27 cellular contexts compared by ENCODE assay signal in the genomic region with DNA sequence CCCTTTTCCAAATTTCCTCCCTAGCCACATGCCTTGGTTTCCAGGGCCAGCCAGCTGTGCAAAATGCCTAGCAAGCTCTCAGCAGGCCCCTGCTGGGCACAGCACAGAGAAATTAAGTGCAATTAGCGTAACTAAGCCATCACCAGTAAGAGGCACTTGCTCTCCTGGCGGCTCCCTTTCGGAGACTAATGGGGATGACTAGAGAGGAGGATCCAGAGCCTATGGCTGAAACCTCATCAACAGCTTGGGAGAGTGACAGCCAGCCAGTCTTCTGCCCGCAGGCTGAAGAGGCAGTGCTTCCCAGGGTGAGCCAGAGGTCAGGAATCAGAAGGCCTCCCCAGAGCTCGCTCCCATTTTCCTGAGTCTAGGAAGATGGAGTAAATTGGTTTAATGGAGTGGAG.
DNase-seq lines count a peak whose midpoint lies in the region; ATAC-seq lines count a peak whose summit lies in the region.
"Had no signal": no experiment of that assay in that cellular context is flagged by ENCODE, and none has a peak within 500 bp of the region (broad histone marks: within the 10 kb centered on the region; RNA-seq: fewer than 3 reads in every experiment).

No MANE protein-coding gene starts in this region.

- no peaks in the 10 kb centered on the region for H3K79me2 ChIP-seq in mesendoderm (ENCODE audit: control insufficient read depth, insufficient read depth, low read length)

- no peak overlapping the region for H4K8ac ChIP-seq in mesendoderm (ENCODE audit: low read depth, low read length)

- no peak overlapping the region for H3K4me2 ChIP-seq in mesendoderm (ENCODE audit: low read length)

- H3K27ac ChIP-seq in mesendoderm (ENCODE audit: low read depth, low read length), result no peak overlapping the region
- H3K27ac ChIP-seq: skin epidermis, testis had no signal

- H3K23ac ChIP-seq in mesendoderm (ENCODE audit: low read length), result no peak overlapping the region

- H3K9me3 Mint-ChIP-seq in stimulated activated memory B cell treated with anti-CD40 and anti-IgM and Interleukin-4, amounts not matched to agents 10 μg/mL and 1 μg/mL and 100 μg/mL, for 72 hours, result no peaks in the 10 kb centered on the region
- H3K9me3 Mint-ChIP-seq: CD8-positive, alpha-beta T cell; central memory CD8-positive, alpha-beta T cell; IgD-negative memory B cell; memory B cell; stimulated activated naive B cell treated with anti-CD40 and anti-IgM and Interleukin-4, amounts not matched to agents 10 μg/mL and 1 μg/mL and 100 μg/mL, for 72 hours; T-helper 1 cell treated with Interleukin-12 subunit alpha and Interleukin-12 subunit beta and Interleukin-4 antibody, amounts not matched to agents 30 μg/mL and 1 μg/mL, for 36 hours had no signal

- no peak overlapping the region for H2BK15ac ChIP-seq in mesendoderm (replicated peaks; ENCODE audit: low read depth)

- H3K27ac Mint-ChIP-seq in stimulated activated memory B cell treated with anti-CD40 and anti-IgM and Interleukin-4, amounts not matched to agents 10 μg/mL and 1 μg/mL and 100 μg/mL, for 72 hours, result no peak overlapping the region
- H3K27ac Mint-ChIP-seq: activated CD8-positive, alpha-beta T cell treated with anti-CD3 and anti-CD28 coated beads, Interleukin-2, amount 10 ng/mL, durations not matched to agents 7 days and 5 days; CD8-positive, alpha-beta T cell; IgD-negative memory B cell; memory B cell; stimulated activated naive B cell treated with anti-CD40 and anti-IgM and Interleukin-4, amounts not matched to agents 10 μg/mL and 1 μg/mL and 100 μg/mL, for 72 hours; T-helper 1 cell treated with Interleukin-12 subunit alpha and Interleukin-12 subunit beta and Interleukin-4 antibody, amounts not matched to agents 30 μg/mL and 1 μg/mL, for 36 hours had no signal

- no peak overlapping the region for H3K9ac ChIP-seq in mesendoderm (ENCODE audit: low read length)

- no peaks in the 10 kb centered on the region for H3K4me1 ChIP-seq in mesendoderm (ENCODE audit: control insufficient read depth, low read depth, low read length)
- H3K4me1 ChIP-seq: testis had no signal

- H4K5ac ChIP-seq in mesendoderm (ENCODE audit: low read length), result no peak overlapping the region

- peaks cover 9% of the 10 kb centered on the region for H3K27me3 Mint-ChIP-seq in stimulated activated memory B cell treated with anti-CD40 and anti-IgM and Interleukin-4, amounts not matched to agents 10 μg/mL and 1 μg/mL and 100 μg/mL, for 72 hours

- no peak overlapping the region for H3K4ac ChIP-seq in mesendoderm (ENCODE audit: low read depth, low read length)

- no peak for ATAC-seq in HG03175 (IDR thresholded peaks at IDR 0.05; ENCODE audit: unreplicated experiment)
- ATAC-seq in stimulated activated memory B cell treated with anti-CD40 and anti-IgM and Interleukin-4, amounts not matched to agents 10 μg/mL and 1 μg/mL and 100 μg/mL, for 72 hours, result no peak
- ATAC-seq: activated CD8-positive, alpha-beta T cell treated with anti-CD3 and anti-CD28 coated beads, Interleukin-2, amount 10 ng/mL, durations not matched to agents 7 days and 5 days; CD8-positive, alpha-beta T cell; stimulated activated naive B cell treated with anti-CD40 and anti-IgM and Interleukin-4, amounts not matched to agents 10 μg/mL and 1 μg/mL and 100 μg/mL, for 72 hours had no signal

- DNase-seq in NCI-H1436 (lab: John Stamatoyannopoulos, UW), result peak; percentile 35
- DNase-seq in NCI-H1436 treated with DMSO at 0.1 percent for 48 hours (lab: John Stamatoyannopoulos, UW), result no peak
- peak; percentile 53 for DNase-seq in NCI-H128 (lab: John Stamatoyannopoulos, UW; ENCODE audit: unreplicated experiment)
- peak; percentile 42 for DNase-seq in SK-N-DZ (ENCODE audit: low spot score)
- DNase-seq in mesendoderm, result peak; percentile 72
- no peak for DNase-seq in activated effector memory CD4-positive, alpha-beta T cell treated with Interleukin-2 at 50 U/mL for 16 hours
- DNase-seq: activated CD4-positive, alpha-beta T cell treated with anti-CD3 and anti-CD28 coated beads for 1 hour; activated CD8-positive, alpha-beta T cell treated with anti-CD3 and anti-CD28 coated beads, Interleukin-2, amount 10 ng/mL, durations not matched to agents 7 days and 5 days; activated gamma-delta T cell; activated T-cell treated with anti-CD3 and anti-CD28 coated beads for 4 hours; AML-193; CD8-positive, alpha-beta T cell; GF-D8; HCEC 1CT; NCI-H2029; NCI-H510A; occipital lobe; stimulated activated CD4-positive, alpha-beta T cell treated with anti-CD3 and anti-CD28 coated beads, Interleukin-2, amount 100 ng/mL, for 48 hours; stimulated activated naive B cell treated with anti-CD40 and anti-IgM and Interleukin-4, amounts not matched to agents 10 μg/mL and 1 μg/mL and 100 μg/mL, for 72 hours; testis had no signal

- no peak overlapping the region for H3K56ac ChIP-seq in mesendoderm (ENCODE audit: low read length)

- H3K27me3 ChIP-seq in mesendoderm (ENCODE audit: insufficient read depth, low read length, poor library complexity), result no peaks in the 10 kb centered on the region
- H3K27me3 ChIP-seq: testis had no signal

- H3K4me1 Mint-ChIP-seq in stimulated activated memory B cell treated with anti-CD40 and anti-IgM and Interleukin-4, amounts not matched to agents 10 μg/mL and 1 μg/mL and 100 μg/mL, for 72 hours, result no peaks in the 10 kb centered on the region
- H3K4me1 Mint-ChIP-seq: central memory CD8-positive, alpha-beta T cell; IgD-negative memory B cell; memory B cell; stimulated activated naive B cell treated with anti-CD40 and anti-IgM and Interleukin-4, amounts not matched to agents 10 μg/mL and 1 μg/mL and 100 μg/mL, for 72 hours had no signal

- H2BK5ac ChIP-seq in mesendoderm (ENCODE audit: low read length), result no peak overlapping the region

- no peaks in the 10 kb centered on the region for H3K36me3 ChIP-seq in mesendoderm (ENCODE audit: control insufficient read depth, insufficient read depth, low read length)

- no CpG with 5 or more reads among the region's 5 CpGs for WGBS in mesendoderm (ENCODE audit: extremely low coverage, insufficient coverage, low lambda C conversion rate)

- H3K18ac ChIP-seq in mesendoderm (ENCODE audit: low read length), result no peak overlapping the region

- H2BK120ac ChIP-seq in mesendoderm (ENCODE audit: low read depth, low read length), result no peak overlapping the region

- H3K36me3 Mint-ChIP-seq in stimulated activated memory B cell treated with anti-CD40 and anti-IgM and Interleukin-4, amounts not matched to agents 10 μg/mL and 1 μg/mL and 100 μg/mL, for 72 hours, result no peaks in the 10 kb centered on the region
- H3K36me3 Mint-ChIP-seq: CD8-positive, alpha-beta T cell; memory B cell; stimulated activated naive B cell treated with anti-CD40 and anti-IgM and Interleukin-4, amounts not matched to agents 10 μg/mL and 1 μg/mL and 100 μg/mL, for 72 hours had no signal

- no peaks in the 10 kb centered on the region for H3K79me1 ChIP-seq in mesendoderm (ENCODE audit: low read length)

- no peak overlapping the region for H3K4me3 Mint-ChIP-seq in stimulated activated memory B cell treated with anti-CD40 and anti-IgM and Interleukin-4, amounts not matched to agents 10 μg/mL and 1 μg/mL and 100 μg/mL, for 72 hours
- H3K4me3 Mint-ChIP-seq: activated CD8-positive, alpha-beta T cell treated with anti-CD3 and anti-CD28 coated beads, Interleukin-2, amount 10 ng/mL, durations not matched to agents 7 days and 5 days; CD8-positive, alpha-beta T cell; central memory CD8-positive, alpha-beta T cell; IgD-negative memory B cell; memory B cell; stimulated activated naive B cell treated with anti-CD40 and anti-IgM and Interleukin-4, amounts not matched to agents 10 μg/mL and 1 μg/mL and 100 μg/mL, for 72 hours; T-helper 1 cell treated with Interleukin-12 subunit alpha and Interleukin-12 subunit beta and Interleukin-4 antibody, amounts not matched to agents 30 μg/mL and 1 μg/mL, for 36 hours had no signal

- H2AK5ac ChIP-seq in mesendoderm (ENCODE audit: low read length), result no peak overlapping the region

- no peak overlapping the region for H3K4me3 ChIP-seq in mesendoderm (ENCODE audit: low read length)
- H3K4me3 ChIP-seq: skin epidermis, testis had no signal

Comparison
In these comparisons a context has a peak if more than half of its experiments do, and no peak if none do; other contexts are left out.
1. DNase-seq: peak in NCI-H1436 (single experiment), NCI-H128 (single experiment), SK-N-DZ (single experiment) and mesendoderm (single experiment); none in NCI-H1436 treated with DMSO at 0.1 percent for 48 hours (single experiment) and activated effector memory CD4-positive, alpha-beta T cell treated with Interleukin-2 at 50 U/mL for 16 hours (single experiment).